16 cellular contexts compared by ENCODE assay signal in the genomic region with DNA sequence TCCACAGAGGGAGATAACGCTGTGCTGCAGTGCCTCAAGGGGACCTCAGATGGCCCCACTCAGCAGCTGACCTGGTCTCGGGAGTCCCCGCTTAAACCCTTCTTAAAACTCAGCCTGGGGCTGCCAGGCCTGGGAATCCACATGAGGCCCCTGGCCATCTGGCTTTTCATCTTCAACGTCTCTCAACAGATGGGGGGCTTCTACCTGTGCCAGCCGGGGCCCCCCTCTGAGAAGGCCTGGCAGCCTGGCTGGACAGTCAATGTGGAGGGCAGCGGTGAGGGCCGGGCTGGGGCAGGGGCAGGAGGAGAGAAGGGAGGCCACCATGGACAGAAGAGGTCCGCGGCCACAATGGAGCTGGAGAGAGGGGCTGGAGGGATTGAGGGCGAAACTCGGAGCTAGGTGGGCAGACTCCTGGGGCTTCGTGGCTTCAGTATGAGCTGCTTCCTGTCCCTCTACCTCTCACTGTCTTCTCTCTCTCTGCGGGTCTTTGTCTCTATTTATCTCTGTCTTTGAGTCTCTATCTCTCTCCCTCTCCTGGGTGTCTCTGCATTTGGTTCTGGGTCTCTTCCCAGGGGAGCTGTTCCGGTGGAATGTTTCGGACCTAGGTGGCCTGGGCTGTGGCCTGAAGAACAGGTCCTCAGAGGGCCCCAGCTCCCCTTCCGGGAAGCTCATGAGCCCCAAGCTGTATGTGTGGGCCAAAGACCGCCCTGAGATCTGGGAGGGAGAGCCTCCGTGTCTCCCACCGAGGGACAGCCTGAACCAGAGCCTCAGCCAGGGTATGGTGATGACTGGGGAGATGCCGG. TPM values are rescaled to one million over a fixed set of nuclear protein-coding genes. Genes with fewer than 3 reads are reported as not detected.
DNase-seq lines count a peak whose midpoint lies in the region; TF ChIP-seq lines count a peak whose summit lies in the region.
"Had no signal": no experiment of that assay in that cellular context is flagged by ENCODE, and none has a peak within 500 bp of the region (broad histone marks: within the 10 kb centered on the region; RNA-seq: fewer than 3 reads in every experiment).

No MANE protein-coding gene starts in this region.

- TF ChIP-seq CTCF in glutamatergic neuron (IDR thresholded peaks at IDR 0.05; ENCODE audit: partially characterized antibody, unreplicated experiment): no peak

- DNase-seq in DMS 273 (lab: John Stamatoyannopoulos, UW; ENCODE audit: unreplicated experiment) (peak; percentile 47), glutamatergic neuron (no peak), medulla oblongata (ENCODE audit: extremely low spot score) (no peak), occipital lobe (lab: John Stamatoyannopoulos, UW) (no peak)
- no peak for DNase-seq in activated naive CD4-positive, alpha-beta T cell (lab: John Stamatoyannopoulos, UW)
- DNase-seq: activated naive CD4-positive, alpha-beta T cell treated with anti-CD3 and anti-CD28 coated beads, Interleukin-2, amount 10 ng/mL, durations not matched to agents 7 days and 5 days; left ventricle myocardium superior; naive thymus-derived CD4-positive, alpha-beta T cell; stimulated activated CD4-positive, alpha-beta T cell treated with anti-CD3 and anti-CD28 coated beads, Interleukin-2, amount 100 ng/mL, for 24 hours; stimulated activated CD8-positive, alpha-beta memory T cell treated with anti-CD3 and anti-CD28 coated beads, Interleukin-4, amount 100 ng/mL, for 48 hours; transverse colon had no signal

- H3K27ac Mint-ChIP-seq in IgD-negative memory B cell (peak overlapping the region; percentile 91 to 97 (median 96)), glutamatergic neuron (ENCODE audit: unreplicated experiment) (peak overlapping the region; percentile 38)
- H3K27ac Mint-ChIP-seq: activated naive CD4-positive, alpha-beta T cell treated with anti-CD3 and anti-CD28 coated beads, Interleukin-2, amount 10 ng/mL, durations not matched to agents 7 days and 5 days had no signal

- H3K4me3 Mint-ChIP-seq in IgD-negative memory B cell: peak overlapping the region; percentile 93 to 99 (median 94)
- H3K4me3 Mint-ChIP-seq in glutamatergic neuron (ENCODE audit: unreplicated experiment): peak overlapping the region; percentile 39
- H3K4me3 Mint-ChIP-seq: activated naive CD4-positive, alpha-beta T cell treated with anti-CD3 and anti-CD28 coated beads, Interleukin-2, amount 10 ng/mL, durations not matched to agents 7 days and 5 days; naive thymus-derived CD4-positive, alpha-beta T cell had no signal

- H3K4me1 Mint-ChIP-seq in IgD-negative memory B cell (peaks cover 39 to 46% (median 41%) of the 10 kb centered on the region in 3 donors), glutamatergic neuron (ENCODE audit: low read depth, unreplicated experiment) (peaks cover 9% of the 10 kb centered on the region)

- H3K27me3 Mint-ChIP-seq in IgD-negative memory B cell (no peaks in the 10 kb centered on the region), glutamatergic neuron (ENCODE audit: unreplicated experiment) (peaks cover 5% of the 10 kb centered on the region)
- H3K27me3 Mint-ChIP-seq: naive thymus-derived CD4-positive, alpha-beta T cell had no signal

- H3K36me3 Mint-ChIP-seq in IgD-negative memory B cell (peaks cover 18% of the 10 kb centered on the region), glutamatergic neuron (ENCODE audit: unreplicated experiment) (no peaks in the 10 kb centered on the region)
- H3K36me3 Mint-ChIP-seq: activated naive CD4-positive, alpha-beta T cell treated with anti-CD3 and anti-CD28 coated beads, Interleukin-2, amount 10 ng/mL, durations not matched to agents 7 days and 5 days had no signal

- H3K9me3 Mint-ChIP-seq in IgD-negative memory B cell (no peaks in the 10 kb centered on the region), glutamatergic neuron (ENCODE audit: unreplicated experiment) (peaks cover 3% of the 10 kb centered on the region)
- H3K9me3 Mint-ChIP-seq: activated naive CD4-positive, alpha-beta T cell treated with anti-CD3 and anti-CD28 coated beads, Interleukin-2, amount 10 ng/mL, durations not matched to agents 7 days and 5 days had no signal

RNA-seq across cellular contexts. Expression of a gene that starts 0.8 kb away (rescaled TPM):
- polyA plus RNA-seq in IgD-negative memory B cell: 185 TPM
- 0.27 TPM for total RNA-seq in glutamatergic neuron (ENCODE audit: unreplicated experiment)
- total RNA-seq in occipital lobe: not detected
- total RNA-seq: bronchial epithelial cell, fibroblast of villous mesenchyme, left ventricle myocardium superior, MCF 10A, SJSA1 had no signal

RNA-seq across cellular contexts. Expression of a gene that starts 7.5 kb away (rescaled TPM):
- 31.7 TPM for polyA plus RNA-seq in IgD-negative memory B cell
- total RNA-seq in glutamatergic neuron (ENCODE audit: unreplicated experiment): 15.3 TPM
- 17.8 TPM for total RNA-seq in occipital lobe

RNA-seq across cellular contexts. Expression of a gene that starts 18.2 kb away (rescaled TPM):
- polyA plus RNA-seq in IgD-negative memory B cell: 29.6 TPM
- total RNA-seq in glutamatergic neuron (ENCODE audit: unreplicated experiment) (59.6 TPM), occipital lobe (19.8 TPM)

RNA-seq across cellular contexts. Expression of a gene that starts 42.0 kb away (rescaled TPM):
- polyA plus RNA-seq in IgD-negative memory B cell: 20.9 TPM
- 50.6 TPM for total RNA-seq in glutamatergic neuron (ENCODE audit: unreplicated experiment)
- 17.8 TPM for total RNA-seq in occipital lobe

RNA-seq across cellular contexts. Expression of a gene that starts 52.3 kb away (rescaled TPM):
- polyA plus RNA-seq in IgD-negative memory B cell: 8.3 TPM
- total RNA-seq in glutamatergic neuron (ENCODE audit: unreplicated experiment) (8.3 TPM), occipital lobe (0.62 TPM)
